ENCODE assay signal across 1 cellular context in the genomic region with DNA sequence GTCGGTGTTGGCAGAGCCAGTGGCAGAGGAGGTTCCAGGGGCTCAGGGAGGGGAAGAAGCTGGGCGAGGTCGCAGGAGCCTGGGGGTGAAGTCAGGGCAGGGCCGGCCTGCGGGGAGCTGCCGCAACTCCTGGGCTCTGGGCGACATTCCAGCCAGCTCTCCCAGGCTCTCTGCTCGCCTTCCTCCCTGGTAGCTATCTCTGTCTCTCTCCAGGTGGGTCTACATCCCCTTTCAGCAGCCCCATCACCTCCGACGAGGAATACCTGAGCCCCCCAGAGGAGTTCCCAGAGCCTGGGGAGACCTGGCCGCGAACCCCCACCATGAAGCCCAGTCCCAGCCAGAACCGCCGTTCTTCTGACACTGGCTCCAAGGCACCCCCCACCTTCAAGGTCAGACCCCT.
TF ChIP-seq lines count a peak whose summit lies in the region.

No MANE protein-coding gene starts in this region.

TF ChIP-seq in K562, 482 proteins besides CTCF, POLR2A, EP300 and RAD21:
- TF ChIP-seq ZC3H8 (IDR thresholded peaks at IDR 0.05) (no peak), ZNF696 (CRISPR knock-in tag; conservative IDR thresholded peaks at IDR 0.05) (no peak), ELK1 (CRISPR knock-in tag; IDR thresholded peaks at IDR 0.05) (no peak), RFX5 (IDR thresholded peaks at IDR 0.05; ENCODE audit: low read depth, low read length) (no peak), RFX1 (IDR thresholded peaks at IDR 0.05) (no peak), NFE2 (IDR thresholded peaks at IDR 0.05; ENCODE audit: low read depth) (no peak), ZKSCAN3 (CRISPR knock-in tag; IDR thresholded peaks at IDR 0.05) (no peak), KDM1A (IDR thresholded peaks at IDR 0.05) (no peak), YY1 (IDR thresholded peaks at IDR 0.05; ENCODE audit: borderline replicate concordance in 1 of 3, control insufficient read depth in 1 of 3, extremely low read depth in 1 of 3, insufficient read depth in 3 of 3, insufficient read length in 1 of 3, insufficient replicate concordance in 2 of 3, low read depth in 1 of 3, low read length in 2 of 3) (no peak), RBFOX2 (IDR thresholded peaks at IDR 0.05; ENCODE audit: low read depth, low read length) (no peak), ZNF146 (CRISPR knock-in tag; IDR thresholded peaks at IDR 0.05; ENCODE audit: unreplicated experiment) (no peak), PRPF4 (IDR thresholded peaks at IDR 0.05; ENCODE audit: insufficient read depth, low read depth, low read length, poor library complexity, severe bottlenecking) (no peak)
- TF ChIP-seq, protein P1, sequence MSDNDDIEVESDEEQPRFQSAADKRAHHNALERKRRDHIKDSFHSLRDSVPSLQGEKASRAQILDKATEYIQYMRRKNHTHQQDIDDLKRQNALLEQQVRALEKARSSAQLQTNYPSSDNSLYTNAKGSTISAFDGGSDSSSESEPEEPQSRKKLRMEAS (CRISPR knock-in tag; IDR thresholded peaks at IDR 0.05), result no peak
- TF ChIP-seq, protein P2, sequence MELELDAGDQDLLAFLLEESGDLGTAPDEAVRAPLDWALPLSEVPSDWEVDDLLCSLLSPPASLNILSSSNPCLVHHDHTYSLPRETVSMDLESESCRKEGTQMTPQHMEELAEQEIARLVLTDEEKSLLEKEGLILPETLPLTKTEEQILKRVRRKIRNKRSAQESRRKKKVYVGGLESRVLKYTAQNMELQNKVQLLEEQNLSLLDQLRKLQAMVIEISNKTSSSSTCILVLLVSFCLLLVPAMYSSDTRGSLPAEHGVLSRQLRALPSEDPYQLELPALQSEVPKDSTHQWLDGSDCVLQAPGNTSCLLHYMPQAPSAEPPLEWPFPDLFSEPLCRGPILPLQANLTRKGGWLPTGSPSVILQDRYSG (tag; conservative IDR thresholded peaks at IDR 0.05; ENCODE audit: low read depth), result no peak
